8 cellular contexts compared by ENCODE assay signal in the genomic region with DNA sequence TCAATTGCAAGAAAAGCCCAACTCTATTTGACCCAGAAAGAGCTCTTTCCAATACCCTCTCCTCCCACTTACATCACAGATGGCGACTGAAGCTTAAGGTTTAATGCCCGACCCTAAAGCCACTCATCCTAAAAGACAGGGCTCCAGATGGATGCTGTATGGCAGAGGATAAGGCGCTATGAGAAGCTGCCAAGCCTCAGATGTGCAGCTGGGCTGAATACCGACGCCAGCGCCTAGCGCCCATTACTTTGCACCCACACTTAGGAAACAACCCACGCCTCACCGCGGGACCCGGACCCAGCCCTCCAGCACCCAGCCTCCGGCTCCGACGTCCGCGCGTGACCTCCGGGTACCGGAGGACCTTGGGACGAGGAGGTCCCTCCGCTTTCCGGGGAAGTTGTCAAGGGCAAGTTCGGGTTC. TPM values are rescaled to one million over a fixed set of nuclear protein-coding genes. Genes with fewer than 3 reads are reported as not detected.
A peak's percentile ranks its signal among the peaks of the same experiment; 100 is the strongest.
DNase-seq lines count a peak whose midpoint lies in the region; ATAC-seq and TF ChIP-seq lines count a peak whose summit lies in the region.

No MANE protein-coding gene starts in this region.

- peak overlapping the region; percentile 45 to 92; a peak in 3 of 4 replicates for H4K8ac ChIP-seq in IMR-90 (ENCODE audit: low read depth in 2 of 2, low read length in 2 of 2)

- peak overlapping the region; percentile 94 for H3K27ac Mint-ChIP-seq in activated naive CD8-positive, alpha-beta T cell treated with anti-CD3 and anti-CD28 coated beads, Interleukin-2, amount 10 ng/mL, durations not matched to agents 7 days and 5 days
- peak overlapping the region; percentile 94 for H3K27ac Mint-ChIP-seq in stimulated activated memory B cell treated with anti-CD40 and anti-IgM and Interleukin-4, amounts not matched to agents 10 μg/mL and 1 μg/mL and 100 μg/mL, for 72 hours

- WGBS in IMR-90 (ENCODE audit: extremely low coverage in 2 of 2, insufficient read length in 1 of 2), 2 experiments, result 0% methylated on average over 5 of the region's 23 CpGs; no CpG with 5 or more reads in 1 of the 2 experiments

- TF ChIP-seq RAD21 in IMR-90 (IDR thresholded peaks at IDR 0.05; ENCODE audit: low read length), result no peak

- peaks cover 0 to 10% (median 0%) of the 10 kb centered on the region in 11 experiments; a peak in 3 of 22 replicates for H4K20me1 ChIP-seq in BLaER1 treated with 17β-estradiol and CSF1 and Interleukin-3, amounts not matched to agents 10 nM and 100 nM
- H4K20me1 ChIP-seq in IMR-90 (ENCODE audit: insufficient read depth, low read length), result peaks cover 6% of the 10 kb centered on the region; the same call in 1 of the 2 replicates

- in situ Hi-C loops in IMR-90 (cut with MboI; ENCODE audit: low sequenced_read_pairs), result no loop called here

- peak overlapping the region; percentile 80 to 93 (median 86) for H3K9ac ChIP-seq in BLaER1 treated with 17β-estradiol and CSF1 and Interleukin-3, amounts not matched to agents 10 nM and 100 nM
- H3K9ac ChIP-seq in IMR-90 (ENCODE audit: low read depth, low read length) (peak overlapping the region; percentile 73), iPS-15b (ENCODE audit: low read depth, low read length) (peak overlapping the region; percentile 74)

- H3K14ac ChIP-seq in IMR-90 (replicated peaks; ENCODE audit: low read depth, low read length), result peak overlapping the region; percentile 85

- peak overlapping the region; percentile 38 for H2AK9ac ChIP-seq in IMR-90 (replicated peaks; ENCODE audit: low read depth, low read length, poor library complexity)

- H2BK20ac ChIP-seq in IMR-90 (ENCODE audit: low read depth, low read length), result no peak overlapping the region

- H3K4me3 ChIP-seq in BLaER1 treated with 17β-estradiol and CSF1 and Interleukin-3, amounts not matched to agents 10 nM and 100 nM, result peak overlapping the region; percentile 73 to 90 (median 85)
- H3K4me3 ChIP-seq in IMR-90 (ENCODE audit: insufficient read depth, low read depth, low read length) (peak overlapping the region; percentile 82), iPS-15b (ENCODE audit: low read depth, low read length) (peak overlapping the region; percentile 97)

- no peaks in the 10 kb centered on the region for H3K9me3 ChIP-seq in BLaER1 treated with 17β-estradiol and CSF1 and Interleukin-3, amounts not matched to agents 10 nM and 100 nM (replicated peaks in 1 of 11)
- H3K9me3 ChIP-seq in IMR-90 (ENCODE audit: control insufficient read depth, insufficient read depth, low read length) (no peaks in the 10 kb centered on the region), iPS-15b (ENCODE audit: control insufficient read depth, insufficient read depth, low read length) (no peaks in the 10 kb centered on the region)

- H3K56ac ChIP-seq in IMR-90 (ENCODE audit: extremely low read depth, insufficient read depth, low read length), result peak overlapping the region; percentile 75

- no peak for TF ChIP-seq POLR2A in IMR-90 (IDR thresholded peaks at IDR 0.05; ENCODE audit: low read depth, low read length)

- H3K27me3 Mint-ChIP-seq in activated naive CD8-positive, alpha-beta T cell treated with anti-CD3 and anti-CD28 coated beads, Interleukin-2, amount 10 ng/mL, durations not matched to agents 7 days and 5 days, result no peaks in the 10 kb centered on the region
- H3K27me3 Mint-ChIP-seq in stimulated activated memory B cell treated with anti-CD40 and anti-IgM and Interleukin-4, amounts not matched to agents 10 μg/mL and 1 μg/mL and 100 μg/mL, for 72 hours, result no peaks in the 10 kb centered on the region

- no peak for TF ChIP-seq CTCF in IMR-90 (conservative IDR thresholded peaks at IDR 0.05; ENCODE audit: low read depth, low read length)

- H3K4me1 Mint-ChIP-seq in activated naive CD8-positive, alpha-beta T cell treated with anti-CD3 and anti-CD28 coated beads, Interleukin-2, amount 10 ng/mL, durations not matched to agents 7 days and 5 days, result peaks cover 45% of the 10 kb centered on the region
- peaks cover 20% of the 10 kb centered on the region for H3K4me1 Mint-ChIP-seq in stimulated activated memory B cell treated with anti-CD40 and anti-IgM and Interleukin-4, amounts not matched to agents 10 μg/mL and 1 μg/mL and 100 μg/mL, for 72 hours

- peak overlapping the region; percentile 81 for H3K4me3 Mint-ChIP-seq in activated naive CD8-positive, alpha-beta T cell treated with anti-CD3 and anti-CD28 coated beads, Interleukin-2, amount 10 ng/mL, durations not matched to agents 7 days and 5 days
- peak overlapping the region; percentile 97 for H3K4me3 Mint-ChIP-seq in stimulated activated memory B cell treated with anti-CD40 and anti-IgM and Interleukin-4, amounts not matched to agents 10 μg/mL and 1 μg/mL and 100 μg/mL, for 72 hours

- H4K5ac ChIP-seq in IMR-90 (ENCODE audit: low read depth, low read length), result peak overlapping the region; percentile 61

- POLR2A ChIA-PET in IMR-90 (lab: Charles Lee; ENCODE audit: unreplicated experiment), result interaction anchor here (0.6 to 1.1 kb wide), 5 partner anchors 10 to 1370 kb away, joined by 3 to 23 read pairs (median 6); no protein-coding TSS in a partner anchor
- POLR2A ChIA-PET in activated naive CD8-positive, alpha-beta T cell treated with anti-CD3 and anti-CD28 coated beads, Interleukin-2, amount 10 ng/mL, durations not matched to agents 7 days and 5 days (lab: Charles Lee), result interaction anchor here (0.6 to 3.3 kb wide), 23 partner anchors 11 to 586 kb away, joined by 3 to 31 read pairs (median 5); a partner anchor contains a TSS

- peak overlapping the region; percentile 81 to 96 (median 89) for H3K4me2 ChIP-seq in BLaER1 treated with 17β-estradiol and CSF1 and Interleukin-3, amounts not matched to agents 10 nM and 100 nM
- H3K4me2 ChIP-seq in IMR-90 (ENCODE audit: low read depth, low read length), result peak overlapping the region; percentile 94

- peaks cover 19 to 38% (median 31%) of the 10 kb centered on the region in 10 experiments for H3K4me1 ChIP-seq in BLaER1 treated with 17β-estradiol and CSF1 and Interleukin-3, amounts not matched to agents 10 nM and 100 nM
- H3K4me1 ChIP-seq in IMR-90 (ENCODE audit: control insufficient read depth, insufficient read depth, low read length) (peaks cover 2% of the 10 kb centered on the region; the same call in 1 of the 2 replicates), iPS-15b (ENCODE audit: control insufficient read depth, insufficient read depth, low read length) (no peaks in the 10 kb centered on the region)

- H2AFZ ChIP-seq in IMR-90 (replicated peaks; ENCODE audit: low read length, poor library complexity), result peak overlapping the region; percentile 98

- no peaks in the 10 kb centered on the region for H3K27me3 ChIP-seq in BLaER1 treated with 17β-estradiol and CSF1 and Interleukin-3, amounts not matched to agents 10 nM and 100 nM
- H3K27me3 ChIP-seq in IMR-90 (ENCODE audit: control insufficient read depth, insufficient read depth, low read length), result no peaks in the 10 kb centered on the region
- no peaks in the 10 kb centered on the region for H3K27me3 ChIP-seq in iPS-15b (ENCODE audit: control insufficient read depth, insufficient read depth, low read length)

- H3K36me3 ChIP-seq in BLaER1 treated with 17β-estradiol and CSF1 and Interleukin-3, amounts not matched to agents 10 nM and 100 nM, result peaks cover 0 to 18% (median 2%) of the 10 kb centered on the region in 11 experiments; a peak in 8 of 22 replicates
- H3K36me3 ChIP-seq in IMR-90 (ENCODE audit: control insufficient read depth, insufficient read depth, low read length) (no peaks in the 10 kb centered on the region), iPS-15b (ENCODE audit: control insufficient read depth, insufficient read depth, low read length) (no peaks in the 10 kb centered on the region)

- intact Hi-C loops in IMR-90 (cut with micrococcal nuclease), result loop anchor here (5.0 kb wide), 2 partner anchors 214 to 246 kb away; a partner anchor contains a TSS

- H2BK15ac ChIP-seq in IMR-90 (ENCODE audit: low read depth, low read length), result peak overlapping the region; percentile 2; the same call in 1 of the 3 replicates

- dilution Hi-C loops in IMR-90 (cut with HindIII; ENCODE audit: low sequenced_read_pairs, unreplicated experiment), result no loop called here

- peak overlapping the region; percentile 64 for H3K23ac ChIP-seq in IMR-90 (ENCODE audit: low read depth, low read length)

- CTCF ChIA-PET in IMR-90 (lab: Yijun Ruan, JAX), result interaction anchor here (1.5 kb wide), 1 partner anchor 219 kb away, joined by 5 read pairs; no protein-coding TSS in a partner anchor

- H2BK120ac ChIP-seq in IMR-90 (ENCODE audit: low read depth, low read length), result peak overlapping the region; percentile 62; the same call in 1 of the 2 replicates

- H3K18ac ChIP-seq in IMR-90 (ENCODE audit: low read depth, low read length), result peak overlapping the region; percentile 20

- peak overlapping the region; percentile 70 for H2BK5ac ChIP-seq in IMR-90 (ENCODE audit: low read depth, low read length, poor library complexity, severe bottlenecking)

- DNase-seq in IMR-90, result peak; percentile 29
- no peak for DNase-seq in activated naive CD8-positive, alpha-beta T cell treated with anti-CD3 and anti-CD28 coated beads, Interleukin-2, amount 10 ng/mL, durations not matched to agents 7 days and 5 days
- no peak for DNase-seq in effector CD4-positive, alpha-beta T cell
- DNase-seq in activated gamma-delta T cell (lab: John Stamatoyannopoulos, UW), result no peak

- H3K79me1 ChIP-seq in IMR-90 (ENCODE audit: low read depth in 1 of 2, low read length in 2 of 2), result peaks cover 27 to 58% of the 10 kb centered on the region in 2 experiments

- BruUV-seq in IMR-90 (replicated peaks; lab: Mats Ljungman, UMichigan), result no TSS peak

- peak overlapping the region; percentile 64 for H3K4ac ChIP-seq in IMR-90 (ENCODE audit: low read depth, low read length)

- 0 out of 2 replicates have a peak overlapping the region, but pooled peaks have one; percentile 18 for H2AK5ac ChIP-seq in IMR-90 (ENCODE audit: low read depth, low read length)

- no peaks in the 10 kb centered on the region for H3K9me3 Mint-ChIP-seq in activated naive CD8-positive, alpha-beta T cell treated with anti-CD3 and anti-CD28 coated beads, Interleukin-2, amount 10 ng/mL, durations not matched to agents 7 days and 5 days
- no peaks in the 10 kb centered on the region for H3K9me3 Mint-ChIP-seq in stimulated activated memory B cell treated with anti-CD40 and anti-IgM and Interleukin-4, amounts not matched to agents 10 μg/mL and 1 μg/mL and 100 μg/mL, for 72 hours

- H3K27ac ChIP-seq in BLaER1 treated with 17β-estradiol and CSF1 and Interleukin-3, amounts not matched to agents 10 nM and 100 nM, result peak overlapping the region; percentile 42 to 90 (median 85); a peak in 21 of 22 replicates
- H3K27ac ChIP-seq in IMR-90 (ENCODE audit: insufficient read depth, low read length), result peak overlapping the region; percentile 80

- peaks cover 9% of the 10 kb centered on the region for H3K36me3 Mint-ChIP-seq in activated naive CD8-positive, alpha-beta T cell treated with anti-CD3 and anti-CD28 coated beads, Interleukin-2, amount 10 ng/mL, durations not matched to agents 7 days and 5 days
- no peaks in the 10 kb centered on the region for H3K36me3 Mint-ChIP-seq in stimulated activated memory B cell treated with anti-CD40 and anti-IgM and Interleukin-4, amounts not matched to agents 10 μg/mL and 1 μg/mL and 100 μg/mL, for 72 hours

- no peaks in the 10 kb centered on the region for H3K9me1 ChIP-seq in IMR-90 (ENCODE audit: insufficient read depth, low read length)

- ATAC-seq in GM19395 (IDR thresholded peaks at IDR 0.05; ENCODE audit: unreplicated experiment) (peak; percentile 28), IMR-90 (ENCODE audit: low read depth) (peak; percentile 27)
- ATAC-seq in activated naive CD8-positive, alpha-beta T cell treated with anti-CD3 and anti-CD28 coated beads, Interleukin-2, amount 10 ng/mL, durations not matched to agents 7 days and 5 days (ENCODE audit: low read depth), result peak; percentile 16
- ATAC-seq in stimulated activated memory B cell treated with anti-CD40 and anti-IgM and Interleukin-4, amounts not matched to agents 10 μg/mL and 1 μg/mL and 100 μg/mL, for 72 hours, result peak; percentile 40

- H4K91ac ChIP-seq in IMR-90 (ENCODE audit: insufficient read depth, low read depth, low read length), result peak overlapping the region; percentile 84

RNA-seq across cellular contexts. Expression of a gene that starts 0.3 kb away (rescaled TPM):
- 48.9 and 65.4 TPM in 2 replicates for total RNA-seq in IMR-90 (2012; rRNA removed)
- polyA plus RNA-seq in IMR-90 (2012; rRNA removed), result 10.7 and 13.1 TPM in 2 replicates
- 4.0 and 4.2 TPM in 2 replicates for polyA plus RNA-seq in IMR-90 (2012; cell fraction: cytosol; rRNA removed)
- 3.1 and 15.3 TPM in 2 replicates for polyA plus RNA-seq in IMR-90 (2012; cell fraction: nucleus; rRNA removed; ENCODE audit: low replicate concordance)
- 10 to 100 TPM; 43.1 to 48.8 TPM for total RNA-seq in activated naive CD8-positive, alpha-beta T cell treated with anti-CD3 and anti-CD28 coated beads, Interleukin-2, amount 10 ng/mL, durations not matched to agents 7 days and 5 days

RNA-seq across cellular contexts. Expression of a gene that starts 0.6 kb away (rescaled TPM):
- 31.5 and 32.5 TPM in 2 replicates for total RNA-seq in IMR-90 (2012; rRNA removed)
- 11.4 and 14.9 TPM in 2 replicates for polyA plus RNA-seq in IMR-90 (2012; rRNA removed)
- 6.5 and 8.2 TPM in 2 replicates for polyA plus RNA-seq in IMR-90 (2012; cell fraction: cytosol; rRNA removed)
- polyA plus RNA-seq in IMR-90 (2012; cell fraction: nucleus; rRNA removed; ENCODE audit: low replicate concordance), result 8.4 and 22.6 TPM in 2 replicates
- total RNA-seq in activated naive CD8-positive, alpha-beta T cell treated with anti-CD3 and anti-CD28 coated beads, Interleukin-2, amount 10 ng/mL, durations not matched to agents 7 days and 5 days, result 10 to 100 TPM; 24.9 to 28.9 TPM
